1 cellular context compared by ENCODE assay signal in genomic region chr15:58988011-58988785, GRCh38.
TF ChIP-seq lines count a peak whose summit lies in the region.

No MANE protein-coding gene starts in this region.

TF ChIP-seq in K562, 482 proteins besides CTCF, POLR2A, EP300 and RAD21 (continued from another document and continues in another):
- no peak for TF ChIP-seq DLX4 (CRISPR knock-in tag; IDR thresholded peaks at IDR 0.05)
- TF ChIP-seq VEZF1 (CRISPR knock-in tag; IDR thresholded peaks at IDR 0.05) = peak; percentile 40
- TF ChIP-seq ARNT (IDR thresholded peaks at IDR 0.05) = no peak
- no peak for TF ChIP-seq ZNF395 (CRISPR knock-in tag; IDR thresholded peaks at IDR 0.05)
- TF ChIP-seq SREBF2 (CRISPR knock-in tag; IDR thresholded peaks at IDR 0.05) = no peak
- no peak for TF ChIP-seq RBM15 (IDR thresholded peaks at IDR 0.05; ENCODE audit: insufficient read depth, low read length)
- TF ChIP-seq SMAD2 (IDR thresholded peaks at IDR 0.05; ENCODE audit: low read depth, low read length) = no peak
- no peak for TF ChIP-seq HNRNPH1 (optimal IDR thresholded peaks at IDR 0.05; ENCODE audit: low read depth, low read length)
- TF ChIP-seq ZNF124 (CRISPR knock-in tag; IDR thresholded peaks at IDR 0.05) = no peak
- no peak for TF ChIP-seq ZNF197 (CRISPR knock-in tag; IDR thresholded peaks at IDR 0.05; ENCODE audit: low read depth)
- no peak for TF ChIP-seq CSDE1 (IDR thresholded peaks at IDR 0.05)
- TF ChIP-seq TCF7L2 (IDR thresholded peaks at IDR 0.05; ENCODE audit: low read depth, low read length) = no peak
- TF ChIP-seq BRF1 (IDR thresholded peaks at IDR 0.05; ENCODE audit: borderline replicate concordance, extremely low read depth, insufficient read length) = no peak
- no peak for TF ChIP-seq ERF (CRISPR knock-in tag; IDR thresholded peaks at IDR 0.05)
- TF ChIP-seq BACH1 (tag; IDR thresholded peaks at IDR 0.05) = no peak
- no peak for TF ChIP-seq CHD4 (IDR thresholded peaks at IDR 0.05; ENCODE audit: insufficient read depth, insufficient replicate concordance, low read depth, low read length, poor library complexity, severe bottlenecking)
- no peak for TF ChIP-seq ZNF57 (CRISPR knock-in tag; IDR thresholded peaks at IDR 0.05)
- no peak for TF ChIP-seq TAF9B (IDR thresholded peaks at IDR 0.05; ENCODE audit: partially characterized antibody)
- no peak for TF ChIP-seq ELK1 (CRISPR knock-in tag; IDR thresholded peaks at IDR 0.05)
- no peak for TF ChIP-seq ZZZ3 (IDR thresholded peaks at IDR 0.05)
- no peak for TF ChIP-seq EHMT2 (IDR thresholded peaks at IDR 0.05)
- TF ChIP-seq FOXP1 (CRISPR knock-in tag; IDR thresholded peaks at IDR 0.05) = 0 out of 2 replicates have a peak, but pooled peaks have one; percentile 58
- no peak for TF ChIP-seq ZSCAN29 (IDR thresholded peaks at IDR 0.05)
- TF ChIP-seq FOXK2 (conservative IDR thresholded peaks at IDR 0.05 in 1 of 2, IDR thresholded peaks at IDR 0.05 in 1 of 2; ENCODE audit: low read depth in 2 of 2) = no peak
- TF ChIP-seq MEF2A (IDR thresholded peaks at IDR 0.05; ENCODE audit: control insufficient read depth, low read depth, low read length) = no peak
- no peak for TF ChIP-seq ZNF764 (CRISPR knock-in tag; IDR thresholded peaks at IDR 0.05; ENCODE audit: low read depth)
- no peak for TF ChIP-seq CHCHD3 (CRISPR knock-in tag; IDR thresholded peaks at IDR 0.05)
- peak; percentile 36; the same call in 1 of the 2 replicates for TF ChIP-seq ZNF740 (CRISPR knock-in tag; IDR thresholded peaks at IDR 0.05)
- TF ChIP-seq ZNF740 (tag; IDR thresholded peaks at IDR 0.05) = no peak
- no peak for TF ChIP-seq ZNF253 (CRISPR knock-in tag; conservative IDR thresholded peaks at IDR 0.05)
- no peak for TF ChIP-seq SMARCA5 (IDR thresholded peaks at IDR 0.05)
- TF ChIP-seq TEAD1 (CRISPR knock-in tag; IDR thresholded peaks at IDR 0.05) = peak in 1 of 2 experiments; percentile 85; a peak in 1 of 4 replicates
- TF ChIP-seq BHLHE40 (IDR thresholded peaks at IDR 0.05; ENCODE audit: low read length) = peak; percentile 2; the same call in 1 of the 2 replicates
- no peak for TF ChIP-seq PTBP1 (IDR thresholded peaks at IDR 0.05; ENCODE audit: low read depth, low read length)
- no peak for TF ChIP-seq AFF1 (IDR thresholded peaks at IDR 0.05; ENCODE audit: low read depth in 1 of 2, partially characterized antibody in 2 of 2)
- no peak for TF ChIP-seq MYNN (IDR thresholded peaks at IDR 0.05)
- no peak for TF ChIP-seq MYNN (CRISPR knock-in tag; IDR thresholded peaks at IDR 0.05)
- TF ChIP-seq ARID1B (IDR thresholded peaks at IDR 0.05) = peak; percentile 64
- peak; percentile 80; the same call in 1 of the 2 replicates for TF ChIP-seq SMARCE1 (IDR thresholded peaks at IDR 0.05)
- no peak for TF ChIP-seq XRCC4 (IDR thresholded peaks at IDR 0.05; ENCODE audit: extremely low read depth, insufficient read depth, insufficient read length)
- TF ChIP-seq GTF2F1 (IDR thresholded peaks at IDR 0.05; ENCODE audit: low read depth, low read length) = no peak
- TF ChIP-seq PRMT5 (CRISPR knock-in tag; IDR thresholded peaks at IDR 0.05) = no peak
- TF ChIP-seq STAG1 (CRISPR knock-in tag; IDR thresholded peaks at IDR 0.05; ENCODE audit: borderline replicate concordance) = no peak
- TF ChIP-seq POLR3G (IDR thresholded peaks at IDR 0.05; ENCODE audit: extremely low read depth, insufficient read length, insufficient replicate concordance) = no peak
- TF ChIP-seq ZFP30 (CRISPR knock-in tag; IDR thresholded peaks at IDR 0.05; ENCODE audit: borderline replicate concordance) = no peak
- no peak for TF ChIP-seq KDM2B (CRISPR knock-in tag; IDR thresholded peaks at IDR 0.05)
- no peak for TF ChIP-seq ZNF609 (CRISPR knock-in tag; IDR thresholded peaks at IDR 0.05; ENCODE audit: borderline replicate concordance)
- no peak for TF ChIP-seq NR2C1 (IDR thresholded peaks at IDR 0.05)
- TF ChIP-seq NR2C1 (tag; IDR thresholded peaks at IDR 0.05) = no peak
- TF ChIP-seq ESRRA (IDR thresholded peaks at IDR 0.05; ENCODE audit: borderline replicate concordance, low read depth) = no peak
- TF ChIP-seq ZNF785 (CRISPR knock-in tag; IDR thresholded peaks at IDR 0.05) = no peak
- no peak for TF ChIP-seq RFX5 (IDR thresholded peaks at IDR 0.05; ENCODE audit: low read depth, low read length)
- TF ChIP-seq ZNF589 (CRISPR knock-in tag; IDR thresholded peaks at IDR 0.05; ENCODE audit: low read depth) = no peak
- no peak for TF ChIP-seq TCF7 (IDR thresholded peaks at IDR 0.05; ENCODE audit: borderline replicate concordance)
- no peak for TF ChIP-seq KDM4B (IDR thresholded peaks at IDR 0.05; ENCODE audit: borderline replicate concordance in 2 of 2, low read depth in 1 of 2)
- peak; percentile 63; the same call in 1 of the 2 replicates for TF ChIP-seq HMBOX1 (IDR thresholded peaks at IDR 0.05)
- TF ChIP-seq HINFP (tag; conservative IDR thresholded peaks at IDR 0.05; ENCODE audit: low read depth) = no peak
- no peak for TF ChIP-seq HNRNPLL (IDR thresholded peaks at IDR 0.05; ENCODE audit: low read depth, low read length, poor library complexity, severe bottlenecking)
